1 cellular context compared by ENCODE assay signal in the genomic region with DNA sequence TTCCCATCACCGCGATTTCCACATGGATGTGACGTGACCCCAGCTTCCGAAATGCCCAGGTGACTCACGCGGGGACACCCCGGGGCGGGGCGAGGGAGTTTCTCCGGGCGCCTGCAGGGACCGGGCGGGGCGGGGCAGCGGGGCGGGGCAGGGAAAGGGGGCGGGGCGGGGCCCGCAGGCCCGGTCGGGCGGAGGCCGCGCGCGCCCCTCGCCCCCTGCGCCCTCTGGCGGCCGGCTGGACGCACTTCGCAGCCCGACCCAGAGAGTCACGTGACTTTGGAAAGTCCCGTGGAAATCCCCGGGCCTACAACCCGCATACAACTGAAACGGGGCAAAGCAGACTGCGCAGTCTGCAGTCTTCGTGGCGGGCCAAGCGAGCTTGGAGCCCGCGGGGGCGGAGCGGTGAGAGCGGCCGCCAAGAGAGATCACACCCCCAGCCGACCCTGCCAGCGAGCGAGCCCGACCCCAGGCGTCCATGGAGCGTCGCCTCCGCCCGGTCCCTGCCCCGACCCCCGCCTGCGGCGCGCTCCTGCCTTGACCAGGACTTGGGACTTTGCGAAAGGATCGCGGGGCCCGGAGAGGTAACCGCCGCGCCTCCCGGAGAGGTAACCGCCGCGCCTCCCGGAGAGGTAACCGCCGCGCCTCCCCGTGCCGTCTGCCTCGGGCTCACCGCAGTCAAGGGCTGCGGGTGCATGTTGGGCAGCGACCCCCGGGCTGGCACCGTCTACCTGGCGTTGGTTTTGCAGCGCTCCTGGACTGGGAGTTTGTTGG.
TF ChIP-seq lines count a peak whose summit lies in the region.

A gene (plus strand): TSS at position 346 of the 771 bp plus-strand sequence. CDS start 3,969 bp downstream, outside the sequence.

TF ChIP-seq in HepG2, 621 proteins besides CTCF, POLR2A, EP300 and RAD21 (continued from another document and continues in another):
- TF ChIP-seq, protein P1, sequence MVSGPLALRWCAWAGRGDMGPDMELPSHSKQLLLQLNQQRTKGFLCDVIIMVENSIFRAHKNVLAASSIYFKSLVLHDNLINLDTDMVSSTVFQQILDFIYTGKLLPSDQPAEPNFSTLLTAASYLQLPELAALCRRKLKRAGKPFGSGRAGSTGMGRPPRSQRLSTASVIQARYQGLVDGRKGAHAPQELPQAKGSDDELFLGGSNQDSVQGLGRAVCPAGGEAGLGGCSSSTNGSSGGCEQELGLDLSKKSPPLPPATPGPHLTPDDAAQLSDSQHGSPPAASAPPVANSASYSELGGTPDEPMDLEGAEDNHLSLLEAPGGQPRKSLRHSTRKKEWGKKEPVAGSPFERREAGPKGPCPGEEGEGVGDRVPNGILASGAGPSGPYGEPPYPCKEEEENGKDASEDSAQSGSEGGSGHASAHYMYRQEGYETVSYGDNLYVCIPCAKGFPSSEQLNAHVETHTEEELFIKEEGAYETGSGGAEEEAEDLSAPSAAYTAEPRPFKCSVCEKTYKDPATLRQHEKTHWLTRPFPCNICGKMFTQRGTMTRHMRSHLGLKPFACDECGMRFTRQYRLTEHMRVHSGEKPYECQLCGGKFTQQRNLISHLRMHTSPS (CRISPR knock-in tag; IDR thresholded peaks at IDR 0.05; ENCODE audit: low read depth), result peak; percentile 18; the same call in 1 of the 2 replicates
- TF ChIP-seq, protein P2, sequence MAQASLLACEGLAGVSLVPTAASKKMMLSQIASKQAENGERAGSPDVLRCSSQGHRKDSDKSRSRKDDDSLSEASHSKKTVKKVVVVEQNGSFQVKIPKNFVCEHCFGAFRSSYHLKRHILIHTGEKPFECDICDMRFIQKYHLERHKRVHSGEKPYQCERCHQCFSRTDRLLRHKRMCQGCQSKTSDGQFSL (CRISPR knock-in tag; IDR thresholded peaks at IDR 0.05), result no peak
- TF ChIP-seq, protein P3, sequence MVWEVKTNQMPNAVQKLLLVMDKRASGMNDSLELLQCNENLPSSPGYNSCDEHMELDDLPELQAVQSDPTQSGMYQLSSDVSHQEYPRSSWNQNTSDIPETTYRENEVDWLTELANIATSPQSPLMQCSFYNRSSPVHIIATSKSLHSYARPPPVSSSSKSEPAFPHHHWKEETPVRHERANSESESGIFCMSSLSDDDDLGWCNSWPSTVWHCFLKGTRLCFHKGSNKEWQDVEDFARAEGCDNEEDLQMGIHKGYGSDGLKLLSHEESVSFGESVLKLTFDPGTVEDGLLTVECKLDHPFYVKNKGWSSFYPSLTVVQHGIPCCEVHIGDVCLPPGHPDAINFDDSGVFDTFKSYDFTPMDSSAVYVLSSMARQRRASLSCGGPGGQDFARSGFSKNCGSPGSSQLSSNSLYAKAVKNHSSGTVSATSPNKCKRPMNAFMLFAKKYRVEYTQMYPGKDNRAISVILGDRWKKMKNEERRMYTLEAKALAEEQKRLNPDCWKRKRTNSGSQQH (CRISPR knock-in tag; IDR thresholded peaks at IDR 0.05; ENCODE audit: low read depth), result peak; percentile 71
- peak; percentile 14; the same call in 1 of the 2 replicates for TF ChIP-seq RBAK (CRISPR knock-in tag; IDR thresholded peaks at IDR 0.05)
- TF ChIP-seq, protein P4, sequence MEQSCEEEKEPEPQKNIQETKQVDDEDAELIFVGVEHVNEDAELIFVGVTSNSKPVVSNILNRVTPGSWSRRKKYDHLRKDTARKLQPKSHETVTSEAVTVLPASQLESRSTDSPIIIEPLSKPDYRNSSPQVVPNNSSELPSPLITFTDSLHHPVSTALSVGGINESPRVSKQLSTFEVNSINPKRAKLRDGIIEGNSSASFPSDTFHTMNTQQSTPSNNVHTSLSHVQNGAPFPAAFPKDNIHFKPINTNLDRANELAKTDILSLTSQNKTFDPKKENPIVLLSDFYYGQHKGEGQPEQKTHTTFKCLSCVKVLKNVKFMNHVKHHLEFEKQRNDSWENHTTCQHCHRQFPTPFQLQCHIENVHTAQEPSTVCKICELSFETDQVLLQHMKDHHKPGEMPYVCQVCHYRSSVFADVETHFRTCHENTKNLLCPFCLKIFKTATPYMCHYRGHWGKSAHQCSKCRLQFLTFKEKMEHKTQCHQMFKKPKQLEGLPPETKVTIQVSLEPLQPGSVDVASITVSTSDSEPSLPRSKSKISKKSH (CRISPR knock-in tag; IDR thresholded peaks at IDR 0.05; ENCODE audit: borderline replicate concordance), result peak; percentile 95
- TF ChIP-seq, protein P5, sequence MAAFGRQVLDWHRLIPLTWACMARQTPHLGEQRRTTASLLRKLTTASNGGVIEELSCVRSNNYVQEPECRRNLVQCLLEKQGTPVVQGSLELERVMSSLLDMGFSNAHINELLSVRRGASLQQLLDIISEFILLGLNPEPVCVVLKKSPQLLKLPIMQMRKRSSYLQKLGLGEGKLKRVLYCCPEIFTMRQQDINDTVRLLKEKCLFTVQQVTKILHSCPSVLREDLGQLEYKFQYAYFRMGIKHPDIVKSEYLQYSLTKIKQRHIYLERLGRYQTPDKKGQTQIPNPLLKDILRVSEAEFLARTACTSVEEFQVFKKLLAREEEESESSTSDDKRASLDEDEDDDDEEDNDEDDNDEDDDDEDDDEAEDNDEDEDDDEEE (CRISPR knock-in tag; IDR thresholded peaks at IDR 0.05), result no peak
- TF ChIP-seq, protein P6, sequence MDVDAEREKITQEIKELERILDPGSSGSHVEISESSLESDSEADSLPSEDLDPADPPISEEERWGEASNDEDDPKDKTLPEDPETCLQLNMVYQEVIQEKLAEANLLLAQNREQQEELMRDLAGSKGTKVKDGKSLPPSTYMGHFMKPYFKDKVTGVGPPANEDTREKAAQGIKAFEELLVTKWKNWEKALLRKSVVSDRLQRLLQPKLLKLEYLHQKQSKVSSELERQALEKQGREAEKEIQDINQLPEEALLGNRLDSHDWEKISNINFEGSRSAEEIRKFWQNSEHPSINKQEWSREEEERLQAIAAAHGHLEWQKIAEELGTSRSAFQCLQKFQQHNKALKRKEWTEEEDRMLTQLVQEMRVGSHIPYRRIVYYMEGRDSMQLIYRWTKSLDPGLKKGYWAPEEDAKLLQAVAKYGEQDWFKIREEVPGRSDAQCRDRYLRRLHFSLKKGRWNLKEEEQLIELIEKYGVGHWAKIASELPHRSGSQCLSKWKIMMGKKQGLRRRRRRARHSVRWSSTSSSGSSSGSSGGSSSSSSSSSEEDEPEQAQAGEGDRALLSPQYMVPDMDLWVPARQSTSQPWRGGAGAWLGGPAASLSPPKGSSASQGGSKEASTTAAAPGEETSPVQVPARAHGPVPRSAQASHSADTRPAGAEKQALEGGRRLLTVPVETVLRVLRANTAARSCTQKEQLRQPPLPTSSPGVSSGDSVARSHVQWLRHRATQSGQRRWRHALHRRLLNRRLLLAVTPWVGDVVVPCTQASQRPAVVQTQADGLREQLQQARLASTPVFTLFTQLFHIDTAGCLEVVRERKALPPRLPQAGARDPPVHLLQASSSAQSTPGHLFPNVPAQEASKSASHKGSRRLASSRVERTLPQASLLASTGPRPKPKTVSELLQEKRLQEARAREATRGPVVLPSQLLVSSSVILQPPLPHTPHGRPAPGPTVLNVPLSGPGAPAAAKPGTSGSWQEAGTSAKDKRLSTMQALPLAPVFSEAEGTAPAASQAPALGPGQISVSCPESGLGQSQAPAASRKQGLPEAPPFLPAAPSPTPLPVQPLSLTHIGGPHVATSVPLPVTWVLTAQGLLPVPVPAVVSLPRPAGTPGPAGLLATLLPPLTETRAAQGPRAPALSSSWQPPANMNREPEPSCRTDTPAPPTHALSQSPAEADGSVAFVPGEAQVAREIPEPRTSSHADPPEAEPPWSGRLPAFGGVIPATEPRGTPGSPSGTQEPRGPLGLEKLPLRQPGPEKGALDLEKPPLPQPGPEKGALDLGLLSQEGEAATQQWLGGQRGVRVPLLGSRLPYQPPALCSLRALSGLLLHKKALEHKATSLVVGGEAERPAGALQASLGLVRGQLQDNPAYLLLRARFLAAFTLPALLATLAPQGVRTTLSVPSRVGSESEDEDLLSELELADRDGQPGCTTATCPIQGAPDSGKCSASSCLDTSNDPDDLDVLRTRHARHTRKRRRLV (CRISPR knock-in tag; IDR thresholded peaks at IDR 0.05), result peak; percentile 91
- TF ChIP-seq, protein P7, sequence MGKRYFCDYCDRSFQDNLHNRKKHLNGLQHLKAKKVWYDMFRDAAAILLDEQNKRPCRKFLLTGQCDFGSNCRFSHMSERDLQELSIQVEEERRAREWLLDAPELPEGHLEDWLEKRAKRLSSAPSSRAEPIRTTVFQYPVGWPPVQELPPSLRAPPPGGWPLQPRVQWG (CRISPR knock-in tag; IDR thresholded peaks at IDR 0.05; ENCODE audit: borderline replicate concordance, low read depth), result no peak
- TF ChIP-seq, protein P8, sequence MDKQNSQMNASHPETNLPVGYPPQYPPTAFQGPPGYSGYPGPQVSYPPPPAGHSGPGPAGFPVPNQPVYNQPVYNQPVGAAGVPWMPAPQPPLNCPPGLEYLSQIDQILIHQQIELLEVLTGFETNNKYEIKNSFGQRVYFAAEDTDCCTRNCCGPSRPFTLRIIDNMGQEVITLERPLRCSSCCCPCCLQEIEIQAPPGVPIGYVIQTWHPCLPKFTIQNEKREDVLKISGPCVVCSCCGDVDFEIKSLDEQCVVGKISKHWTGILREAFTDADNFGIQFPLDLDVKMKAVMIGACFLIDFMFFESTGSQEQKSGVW (CRISPR knock-in tag; IDR thresholded peaks at IDR 0.05; ENCODE audit: borderline replicate concordance), result no peak; the same call in 1 of the 2 replicates
- TF ChIP-seq CENPX (CRISPR knock-in tag; IDR thresholded peaks at IDR 0.05), result no peak
- no peak; the same call in 1 of the 2 replicates for TF ChIP-seq ISX (CRISPR knock-in tag; conservative IDR thresholded peaks at IDR 0.05)
- TF ChIP-seq GABPA (IDR thresholded peaks at IDR 0.05; ENCODE audit: low read depth, low read length), result peak; percentile 45
- TF ChIP-seq GABPA (CRISPR knock-in tag; IDR thresholded peaks at IDR 0.05; ENCODE audit: low read depth), result peak; percentile 75
- peak; percentile 87 for TF ChIP-seq JUND (CRISPR knock-in tag; IDR thresholded peaks at IDR 0.05)
- TF ChIP-seq, protein P9, sequence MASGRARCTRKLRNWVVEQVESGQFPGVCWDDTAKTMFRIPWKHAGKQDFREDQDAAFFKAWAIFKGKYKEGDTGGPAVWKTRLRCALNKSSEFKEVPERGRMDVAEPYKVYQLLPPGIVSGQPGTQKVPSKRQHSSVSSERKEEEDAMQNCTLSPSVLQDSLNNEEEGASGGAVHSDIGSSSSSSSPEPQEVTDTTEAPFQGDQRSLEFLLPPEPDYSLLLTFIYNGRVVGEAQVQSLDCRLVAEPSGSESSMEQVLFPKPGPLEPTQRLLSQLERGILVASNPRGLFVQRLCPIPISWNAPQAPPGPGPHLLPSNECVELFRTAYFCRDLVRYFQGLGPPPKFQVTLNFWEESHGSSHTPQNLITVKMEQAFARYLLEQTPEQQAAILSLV (CRISPR knock-in tag; IDR thresholded peaks at IDR 0.05; ENCODE audit: borderline replicate concordance), result peak; percentile 82; the same call in 1 of the 2 replicates
- peak; percentile 88 for TF ChIP-seq ARNT2 (CRISPR knock-in tag; IDR thresholded peaks at IDR 0.05; ENCODE audit: low read depth)
- peak; percentile 45; the same call in 1 of the 2 replicates for TF ChIP-seq ZNF589 (CRISPR knock-in tag; conservative IDR thresholded peaks at IDR 0.05)
- peak; percentile 87 for TF ChIP-seq ZSCAN21 (CRISPR knock-in tag; IDR thresholded peaks at IDR 0.05; ENCODE audit: borderline replicate concordance)
- TF ChIP-seq, protein P10, sequence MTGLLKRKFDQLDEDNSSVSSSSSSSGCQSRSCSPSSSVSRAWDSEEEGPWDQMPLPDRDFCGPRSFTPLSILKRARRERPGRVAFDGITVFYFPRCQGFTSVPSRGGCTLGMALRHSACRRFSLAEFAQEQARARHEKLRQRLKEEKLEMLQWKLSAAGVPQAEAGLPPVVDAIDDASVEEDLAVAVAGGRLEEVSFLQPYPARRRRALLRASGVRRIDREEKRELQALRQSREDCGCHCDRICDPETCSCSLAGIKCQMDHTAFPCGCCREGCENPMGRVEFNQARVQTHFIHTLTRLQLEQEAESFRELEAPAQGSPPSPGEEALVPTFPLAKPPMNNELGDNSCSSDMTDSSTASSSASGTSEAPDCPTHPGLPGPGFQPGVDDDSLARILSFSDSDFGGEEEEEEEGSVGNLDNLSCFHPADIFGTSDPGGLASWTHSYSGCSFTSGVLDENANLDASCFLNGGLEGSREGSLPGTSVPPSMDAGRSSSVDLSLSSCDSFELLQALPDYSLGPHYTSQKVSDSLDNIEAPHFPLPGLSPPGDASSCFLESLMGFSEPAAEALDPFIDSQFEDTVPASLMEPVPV (CRISPR knock-in tag; IDR thresholded peaks at IDR 0.05), result peak; percentile 86
- TF ChIP-seq ZMYM3 (CRISPR knock-in tag; IDR thresholded peaks at IDR 0.05), result peak; percentile 80
- peak; percentile 46 for TF ChIP-seq HNF4A (CRISPR knock-in tag; IDR thresholded peaks at IDR 0.05)
- peak; percentile 39 for TF ChIP-seq PPARG (CRISPR knock-in tag; conservative IDR thresholded peaks at IDR 0.05)
- no peak for TF ChIP-seq ZNF678 (CRISPR knock-in tag; IDR thresholded peaks at IDR 0.05)
- TF ChIP-seq SNAPC2 (CRISPR knock-in tag; IDR thresholded peaks at IDR 0.05), result peak; percentile 74; the same call in 1 of the 2 replicates
- TF ChIP-seq RFX5 (IDR thresholded peaks at IDR 0.05; ENCODE audit: low read depth, low read length), result no peak
- 0 out of 2 replicates have a peak, but pooled peaks have one; percentile 50 for TF ChIP-seq ZNF569 (CRISPR knock-in tag; IDR thresholded peaks at IDR 0.05; ENCODE audit: borderline replicate concordance)
- TF ChIP-seq TEAD2 (CRISPR knock-in tag; IDR thresholded peaks at IDR 0.05), result no peak
- no peak for TF ChIP-seq ZNF17 (CRISPR knock-in tag; IDR thresholded peaks at IDR 0.05)
- no peak for TF ChIP-seq SRSF9 (IDR thresholded peaks at IDR 0.05; ENCODE audit: borderline replicate concordance, insufficient read depth, low read depth, low read length, poor library complexity, severe bottlenecking)
- TF ChIP-seq ZNF232 (CRISPR knock-in tag; IDR thresholded peaks at IDR 0.05; ENCODE audit: borderline replicate concordance), result 0 out of 2 replicates have a peak, but pooled peaks have one; percentile 21
- peak; percentile 89 for TF ChIP-seq ZNF205 (CRISPR knock-in tag; IDR thresholded peaks at IDR 0.05)
- TF ChIP-seq TGIF2 (CRISPR knock-in tag; IDR thresholded peaks at IDR 0.05), result peak; percentile 13; the same call in 1 of the 2 replicates
- TF ChIP-seq, protein P11, sequence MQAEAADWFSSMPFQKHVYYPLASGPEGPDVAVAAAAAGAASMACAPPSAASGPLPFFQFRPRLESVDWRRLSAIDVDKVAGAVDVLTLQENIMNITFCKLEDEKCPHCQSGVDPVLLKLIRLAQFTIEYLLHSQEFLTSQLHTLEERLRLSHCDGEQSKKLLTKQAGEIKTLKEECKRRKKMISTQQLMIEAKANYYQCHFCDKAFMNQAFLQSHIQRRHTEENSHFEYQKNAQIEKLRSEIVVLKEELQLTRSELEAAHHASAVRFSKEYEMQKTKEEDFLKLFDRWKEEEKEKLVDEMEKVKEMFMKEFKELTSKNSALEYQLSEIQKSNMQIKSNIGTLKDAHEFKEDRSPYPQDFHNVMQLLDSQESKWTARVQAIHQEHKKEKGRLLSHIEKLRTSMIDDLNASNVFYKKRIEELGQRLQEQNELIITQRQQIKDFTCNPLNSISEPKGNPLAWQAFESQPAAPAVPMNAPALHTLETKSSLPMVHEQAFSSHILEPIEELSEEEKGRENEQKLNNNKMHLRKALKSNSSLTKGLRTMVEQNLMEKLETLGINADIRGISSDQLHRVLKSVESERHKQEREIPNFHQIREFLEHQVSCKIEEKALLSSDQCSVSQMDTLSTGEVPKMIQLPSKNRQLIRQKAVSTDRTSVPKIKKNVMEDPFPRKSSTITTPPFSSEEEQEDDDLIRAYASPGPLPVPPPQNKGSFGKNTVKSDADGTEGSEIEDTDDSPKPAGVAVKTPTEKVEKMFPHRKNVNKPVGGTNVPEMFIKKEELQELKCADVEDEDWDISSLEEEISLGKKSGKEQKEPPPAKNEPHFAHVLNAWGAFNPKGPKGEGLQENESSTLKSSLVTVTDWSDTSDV (CRISPR knock-in tag; IDR thresholded peaks at IDR 0.05), result peak; percentile 82; the same call in 1 of the 2 replicates
- TF ChIP-seq ZNF761 (CRISPR knock-in tag; conservative IDR thresholded peaks at IDR 0.05), result peak; percentile 75; the same call in 1 of the 2 replicates
- TF ChIP-seq PITX1 (CRISPR knock-in tag; IDR thresholded peaks at IDR 0.05), result peak; percentile 82
- TF ChIP-seq ZNF180 (CRISPR knock-in tag; IDR thresholded peaks at IDR 0.05; ENCODE audit: borderline replicate concordance, low read depth), result no peak
- no peak for TF ChIP-seq STAT5B (CRISPR knock-in tag; IDR thresholded peaks at IDR 0.05)
